In the genomic region with DNA sequence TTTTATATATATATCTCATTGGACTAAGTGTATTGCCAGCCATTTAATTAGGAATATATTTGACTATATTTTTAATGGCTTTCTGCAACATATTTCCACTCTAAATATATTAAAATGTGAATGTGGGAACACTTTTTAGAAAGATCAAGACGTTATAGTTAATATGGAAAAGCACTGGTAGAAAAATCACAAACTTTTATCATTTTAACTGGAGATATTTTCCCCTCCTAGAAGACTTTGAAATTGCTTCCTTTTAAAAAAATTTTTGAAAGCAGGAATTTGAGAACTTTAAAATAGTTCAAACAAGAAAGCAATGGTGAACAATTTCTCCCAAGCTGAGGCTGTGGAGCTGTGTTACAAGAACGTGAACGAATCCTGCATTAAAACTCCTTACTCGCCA, we compare ENCODE assay signal across 36 cellular contexts. TPM values are rescaled to one million over a fixed set of nuclear protein-coding genes. Genes with fewer than 3 reads are reported as not detected.
"Had no signal": no experiment of that assay in that cellular context is flagged by ENCODE, and none has a peak within 500 bp of the region (broad histone marks: within the 10 kb centered on the region; RNA-seq: fewer than 3 reads in every experiment).

TAAR9 (plus strand) TSS at position 301 of the 400 bp plus-strand sequence; CDS start at position 314, 13 bp downstream.

- H3K4me3 ChIP-seq: body of pancreas, breast epithelium had no signal

- H3K27me3 ChIP-seq: body of pancreas, breast epithelium had no signal

- H3K4me1 Mint-ChIP-seq: activated B cell treated with CpG ODN at 0.5 μM for 24 hours; activated CD4-positive, alpha-beta memory T cell treated with anti-CD3 and anti-CD28 coated beads, Interleukin-2, amount 10 ng/mL, durations not matched to agents 7 days and 5 days; activated CD4-positive, alpha-beta T cell treated with anti-CD3 and anti-CD28 coated beads, Interleukin-2, amount 10 ng/mL, durations not matched to agents 24 days and 14 days; activated CD8-positive, alpha-beta memory T cell treated with anti-CD3 and anti-CD28 coated beads, Interleukin-2, amount 10 ng/mL, durations not matched to agents 7 days and 5 days; activated naive CD4-positive, alpha-beta T cell treated with anti-CD3 and anti-CD28 coated beads, Interleukin-2, amount 10 ng/mL, durations not matched to agents 7 days and 5 days; activated naive CD4-positive, alpha-beta T cell treated with anti-CD3 and anti-CD28 coated beads, Interleukin-2, amount 50 U/mL, for 24 hours; activated naive CD8-positive, alpha-beta T cell treated with anti-CD3 and anti-CD28 coated beads, Interleukin-2, amount 10 ng/mL, durations not matched to agents 7 days and 5 days; activated naive CD8-positive, alpha-beta T cell treated with anti-CD3 and anti-CD28 coated beads, Interleukin-2, amount 50 U/mL, for 24 hours had no signal

- H3K9me3 Mint-ChIP-seq: activated CD4-positive, alpha-beta memory T cell treated with anti-CD3 and anti-CD28 coated beads, Interleukin-2, amount 10 ng/mL, durations not matched to agents 7 days and 5 days; activated CD4-positive, alpha-beta T cell treated with anti-CD3 and anti-CD28 coated beads, Interleukin-2, amount 10 ng/mL, durations not matched to agents 24 days and 14 days; activated naive CD4-positive, alpha-beta T cell treated with anti-CD3 and anti-CD28 coated beads, Interleukin-2, amount 10 ng/mL, durations not matched to agents 7 days and 5 days; activated naive CD4-positive, alpha-beta T cell treated with anti-CD3 and anti-CD28 coated beads, Interleukin-2, amount 50 U/mL, for 24 hours; activated naive CD8-positive, alpha-beta T cell treated with anti-CD3 and anti-CD28 coated beads, Interleukin-2, amount 10 ng/mL, durations not matched to agents 7 days and 5 days; activated naive CD8-positive, alpha-beta T cell treated with anti-CD3 and anti-CD28 coated beads, Interleukin-2, amount 50 U/mL, for 24 hours; activated T-cell treated with anti-CD3 and anti-CD28 coated beads, Interleukin-2, amount 50 U/mL, for 24 hours; activated T-helper 2 cell treated with anti-CD3 and anti-CD28 coated beads, Interferon-gamma antibody, Interleukin-2, Interleukin-4, amounts not matched to agents 10 μg/mL and 5 μg/mL and 100 μg/mL, durations not matched to agents 14 hours and 24 hours and 36 hours; T-helper 1 cell treated with Interleukin-12 subunit alpha and Interleukin-12 subunit beta and Interleukin-4 antibody, amounts not matched to agents 30 μg/mL and 1 μg/mL, for 36 hours; T-helper 2 cell treated with Interferon-gamma antibody and Interleukin-4, amounts not matched to agents 5 μg/mL and 100 μg/mL, for 36 hours had no signal

- H3K36me3 Mint-ChIP-seq: activated CD8-positive, alpha-beta memory T cell treated with anti-CD3 and anti-CD28 coated beads, Interleukin-2, amount 10 ng/mL, durations not matched to agents 7 days and 5 days; activated naive CD4-positive, alpha-beta T cell treated with anti-CD3 and anti-CD28 coated beads, Interleukin-2, amount 10 ng/mL, durations not matched to agents 7 days and 5 days; activated naive CD4-positive, alpha-beta T cell treated with anti-CD3 and anti-CD28 coated beads, Interleukin-2, amount 50 U/mL, for 24 hours; activated naive CD8-positive, alpha-beta T cell; activated naive CD8-positive, alpha-beta T cell treated with anti-CD3 and anti-CD28 coated beads, Interleukin-2, amount 10 ng/mL, durations not matched to agents 7 days and 5 days had no signal

- H3K36me3 ChIP-seq: brain microvascular endothelial cell, breast epithelium had no signal

- H3K4me3 Mint-ChIP-seq: activated B cell treated with CpG ODN at 0.5 μM for 24 hours; activated CD4-positive, alpha-beta memory T cell treated with anti-CD3 and anti-CD28 coated beads, Interleukin-2, amount 10 ng/mL, durations not matched to agents 7 days and 5 days; activated CD4-positive, alpha-beta T cell treated with anti-CD3 and anti-CD28 coated beads, Interleukin-2, amount 10 ng/mL, durations not matched to agents 24 days and 14 days; activated CD8-positive, alpha-beta memory T cell treated with anti-CD3 and anti-CD28 coated beads, Interleukin-2, amount 10 ng/mL, durations not matched to agents 7 days and 5 days; activated CD8-positive, alpha-beta T cell treated with anti-CD3 and anti-CD28 coated beads, Interleukin-2, amount 10 ng/mL, durations not matched to agents 7 days and 5 days; activated naive CD4-positive, alpha-beta T cell treated with anti-CD3 and anti-CD28 coated beads, Interleukin-2, amount 10 ng/mL, durations not matched to agents 7 days and 5 days; activated naive CD4-positive, alpha-beta T cell treated with anti-CD3 and anti-CD28 coated beads, Interleukin-2, amount 50 U/mL, for 24 hours; activated naive CD8-positive, alpha-beta T cell; activated naive CD8-positive, alpha-beta T cell treated with anti-CD3 and anti-CD28 coated beads, Interleukin-2, amount 10 ng/mL, durations not matched to agents 7 days and 5 days; activated naive CD8-positive, alpha-beta T cell treated with anti-CD3 and anti-CD28 coated beads, Interleukin-2, amount 50 U/mL, for 24 hours; activated T-cell treated with anti-CD3 and anti-CD28 coated beads, Interleukin-2, amount 50 U/mL, for 24 hours; T-helper 1 cell treated with Interleukin-12 subunit alpha and Interleukin-12 subunit beta and Interleukin-4 antibody, amounts not matched to agents 30 μg/mL and 1 μg/mL, for 36 hours; T-helper 2 cell treated with Interferon-gamma antibody and Interleukin-4, amounts not matched to agents 5 μg/mL and 100 μg/mL, for 36 hours had no signal

- H3K9me3 ChIP-seq: body of pancreas, breast epithelium had no signal

- H3K4me1 ChIP-seq: body of pancreas, breast epithelium had no signal

- H3K27ac Mint-ChIP-seq: activated B cell treated with CpG ODN at 0.5 μM for 24 hours; activated CD4-positive, alpha-beta memory T cell treated with anti-CD3 and anti-CD28 coated beads, Interleukin-2, amount 10 ng/mL, durations not matched to agents 7 days and 5 days; activated CD4-positive, alpha-beta T cell treated with anti-CD3 and anti-CD28 coated beads, Interleukin-2, amount 10 ng/mL, durations not matched to agents 24 days and 14 days; activated CD8-positive, alpha-beta memory T cell treated with anti-CD3 and anti-CD28 coated beads, Interleukin-2, amount 10 ng/mL, durations not matched to agents 7 days and 5 days; activated CD8-positive, alpha-beta T cell treated with anti-CD3 and anti-CD28 coated beads, Interleukin-2, amount 10 ng/mL, durations not matched to agents 7 days and 5 days; activated naive CD4-positive, alpha-beta T cell treated with anti-CD3 and anti-CD28 coated beads, Interleukin-2, amount 10 ng/mL, durations not matched to agents 7 days and 5 days; activated naive CD4-positive, alpha-beta T cell treated with anti-CD3 and anti-CD28 coated beads, Interleukin-2, amount 50 U/mL, for 24 hours; activated naive CD8-positive, alpha-beta T cell; activated naive CD8-positive, alpha-beta T cell treated with anti-CD3 and anti-CD28 coated beads, Interleukin-2, amount 10 ng/mL, durations not matched to agents 7 days and 5 days; activated naive CD8-positive, alpha-beta T cell treated with anti-CD3 and anti-CD28 coated beads, Interleukin-2, amount 50 U/mL, for 24 hours; activated T-cell treated with anti-CD3 and anti-CD28 coated beads, Interleukin-2, amount 50 U/mL, for 24 hours; activated T-helper 2 cell treated with anti-CD3 and anti-CD28 coated beads, Interferon-gamma antibody, Interleukin-2, Interleukin-4, amounts not matched to agents 10 μg/mL and 5 μg/mL and 100 μg/mL, durations not matched to agents 14 hours and 24 hours and 36 hours; T-helper 1 cell treated with Interleukin-12 subunit alpha and Interleukin-12 subunit beta and Interleukin-4 antibody, amounts not matched to agents 30 μg/mL and 1 μg/mL, for 36 hours; T-helper 2 cell treated with Interferon-gamma antibody and Interleukin-4, amounts not matched to agents 5 μg/mL and 100 μg/mL, for 36 hours had no signal

- DNase-seq: activated B cell treated with CpG ODN at 0.5 μM for 24 hours; activated CD4-positive, alpha-beta memory T cell treated with anti-CD3 and anti-CD28 coated beads, Interleukin-2, amount 10 ng/mL, durations not matched to agents 7 days and 5 days; activated CD4-positive, alpha-beta T cell treated with anti-CD3 and anti-CD28 coated beads for 4 hours; activated CD4-positive, alpha-beta T cell treated with anti-CD3 and anti-CD28 coated beads, Interleukin-2, amount 10 ng/mL, durations not matched to agents 24 days and 14 days; activated CD4-positive, alpha-beta T cell treated with anti-CD3 and anti-CD28 coated beads, Interleukin-2, amount 50 U/mL, for 48 hours; activated CD4-positive, CD25-positive, alpha-beta regulatory T cell treated with anti-CD3 and anti-CD28 coated beads, Interleukin-2, amount 50 U/mL, for 72 hours; activated CD8-positive, alpha-beta memory T cell treated with anti-CD3 and anti-CD28 coated beads for 24 hours; activated CD8-positive, alpha-beta memory T cell treated with anti-CD3 and anti-CD28 coated beads, Interleukin-2, amount 10 ng/mL, durations not matched to agents 7 days and 5 days; activated CD8-positive, alpha-beta memory T cell treated with anti-CD3 and anti-CD28 coated beads, Interleukin-2, amount 50 U/mL, for 48 hours; activated CD8-positive, alpha-beta T cell treated with anti-CD3 and anti-CD28 coated beads, Interleukin-2, amount 10 ng/mL, durations not matched to agents 7 days and 5 days; activated effector memory CD4-positive, alpha-beta T cell treated with Interleukin-2 at 50 U/mL for 16 hours; activated gamma-delta T cell; activated naive CD4-positive, alpha-beta T cell treated with anti-CD3 and anti-CD28 coated beads, Interleukin-2, amount 10 ng/mL, durations not matched to agents 7 days and 5 days; activated naive CD4-positive, alpha-beta T cell treated with Interleukin-2 at 50 U/mL for 16 hours; activated naive CD8-positive, alpha-beta T cell treated with anti-CD3 and anti-CD28 coated beads, Interleukin-2, amount 10 ng/mL, durations not matched to agents 7 days and 5 days; activated naive CD8-positive, alpha-beta T cell treated with anti-CD3 and anti-CD28 coated beads, Interleukin-2, amount 50 U/mL, for 24 hours; activated T-cell treated with anti-CD3 and anti-CD28 coated beads, Interleukin-2, amount 50 U/mL, for 24 hours; activated T-cell treated with anti-CD3 and anti-CD28 coated beads, Interleukin-2, amount 50 U/mL, for 48 hours; amygdala; anterior cingulate cortex; body of pancreas; brain microvascular endothelial cell; central memory CD4-positive, alpha-beta T cell; T-helper 2 cell; T-helper 9 cell had no signal

- ATAC-seq: activated CD8-positive, alpha-beta memory T cell treated with anti-CD3 and anti-CD28 coated beads, Interleukin-2, amount 10 ng/mL, durations not matched to agents 7 days and 5 days; activated CD8-positive, alpha-beta T cell treated with anti-CD3 and anti-CD28 coated beads, Interleukin-2, amount 10 ng/mL, durations not matched to agents 7 days and 5 days; activated naive CD8-positive, alpha-beta T cell treated with anti-CD3 and anti-CD28 coated beads, Interleukin-2, amount 50 U/mL, for 24 hours; body of pancreas had no signal

- H3K27ac ChIP-seq: body of pancreas, brain microvascular endothelial cell, breast epithelium, VCaP had no signal

RNA-seq across cellular contexts. Expression of gene TAAR9, which starts in this region (rescaled TPM):
- total RNA-seq: activated B cell treated with CpG ODN at 0.5 μM for 24 hours; activated CD4-positive, alpha-beta memory T cell treated with anti-CD3 and anti-CD28 coated beads, Interleukin-2, amount 10 ng/mL, durations not matched to agents 7 days and 5 days; activated CD4-positive, alpha-beta T cell treated with anti-CD3 and anti-CD28 coated beads, Interleukin-2, amount 10 ng/mL, durations not matched to agents 24 days and 14 days; activated CD8-positive, alpha-beta memory T cell treated with anti-CD3 and anti-CD28 coated beads, Interleukin-2, amount 10 ng/mL, durations not matched to agents 7 days and 5 days; activated CD8-positive, alpha-beta T cell treated with anti-CD3 and anti-CD28 coated beads, Interleukin-2, amount 10 ng/mL, durations not matched to agents 7 days and 5 days; activated naive CD8-positive, alpha-beta T cell treated with anti-CD3 and anti-CD28 coated beads, Interleukin-2, amount 10 ng/mL, durations not matched to agents 7 days and 5 days; activated T-helper 2 cell treated with anti-CD3 and anti-CD28 coated beads, Interferon-gamma antibody, Interleukin-2, Interleukin-4, amounts not matched to agents 10 μg/mL and 5 μg/mL and 100 μg/mL, durations not matched to agents 14 hours and 24 hours and 36 hours; astrocyte; body of pancreas; breast epithelium; cardiac septum; cerebellum had no signal
- polyA plus RNA-seq: adipose tissue had no signal
